31 cellular contexts compared by ENCODE assay signal in genomic region chr19:19226663-19227062, GRCh38. TPM values are rescaled to one million over a fixed set of nuclear protein-coding genes. Genes with fewer than 3 reads are reported as not detected.
DNase-seq lines count a peak whose midpoint lies in the region; ATAC-seq, FAIRE-seq and TF ChIP-seq lines count a peak whose summit lies in the region.
"Had no signal": no experiment of that assay in that cellular context is flagged by ENCODE, and none has a peak within 500 bp of the region (broad histone marks: within the 10 kb centered on the region; RNA-seq: fewer than 3 reads in every experiment).

No MANE protein-coding gene starts in this region.

- POLR2A ChIA-PET in H1 (lab: Charles Lee; ENCODE audit: partially characterized antibody), result interaction anchor here (1.5 kb wide), 1 partner anchor 17 kb away, joined by 3 read pairs; no protein-coding TSS in a partner anchor

- H3K4me2 ChIP-seq in H9 (ENCODE audit: insufficient read depth, insufficient read length, low read length) (no peak overlapping the region), H1 (ENCODE audit: insufficient read depth in 1 of 2, low read depth in 2 of 2, low read length in 2 of 2) (no peak overlapping the region), osteoblast (ENCODE audit: insufficient read depth, low read length) (no peak overlapping the region)
- H3K4me2 ChIP-seq: BLaER1 had no signal

- DNase-seq in 8988T (peak; percentile 10), H9 (peak; percentile 47), H1 (ENCODE audit: low read depth in 1 of 2, low spot score in 2 of 2) (no peak), osteoblast (ENCODE audit: insufficient read length, low spot score, missing footprints) (peak; percentile 52)
- DNase-seq: ACHN; BE2C; C1 segment of cervical spinal cord; CD4-positive, alpha-beta memory T cell; CD4-positive, CD25-positive, alpha-beta regulatory T cell; CD8-positive, alpha-beta memory T cell; COR-L47; DMS 273 treated with DMSO at 0.1 percent for 48 hours; DMS153; DMS53; DMS79; DND-41; EL; GDM1 had no signal

- no peak overlapping the region for H3K27ac Mint-ChIP-seq in H9
- H3K27ac Mint-ChIP-seq: CD4-positive, alpha-beta memory T cell; CD4-positive, CD25-positive, alpha-beta regulatory T cell had no signal

- H4K8ac ChIP-seq in H9 (replicated peaks; ENCODE audit: insufficient read length, low read depth, low read length) (no peak overlapping the region), H1 (ENCODE audit: extremely low read depth, insufficient read depth, low read length) (no peak overlapping the region; the same call in 1 of the 2 replicates)

- H2BK15ac ChIP-seq in H9 (ENCODE audit: low read depth, low read length), result no peak overlapping the region
- H2BK15ac ChIP-seq in H1 (ENCODE audit: low read length), result 0 out of 2 replicates have a peak overlapping the region, but pooled peaks have one; percentile 29

- TF ChIP-seq CTCF in H9 (conservative IDR thresholded peaks at IDR 0.05), result no peak
- TF ChIP-seq CTCF in H1 (IDR thresholded peaks at IDR 0.05; ENCODE audit: control extremely low read depth in 1 of 3, insufficient read depth in 1 of 3, low read depth in 1 of 3, low read length in 3 of 3), result no peak
- no peak for TF ChIP-seq CTCF in osteoblast (IDR thresholded peaks at IDR 0.05; ENCODE audit: extremely low read depth, low read depth, low read length)

- peaks cover 93% of the 10 kb centered on the region for H3K27me3 Mint-ChIP-seq in H9 (ENCODE audit: low read depth)

- peaks cover 0 to 3% of the 10 kb centered on the region in 2 experiments; a peak in 1 of 4 replicates for H3K4me1 Mint-ChIP-seq in H9

- H2BK5ac ChIP-seq in H9 (ENCODE audit: insufficient read length, low read length) (no peak overlapping the region), H1 (ENCODE audit: low read depth, low read length) (no peak overlapping the region)

- H4K5ac ChIP-seq in H9 (ENCODE audit: insufficient read length, low read depth, low read length) (no peak overlapping the region), H1 (ENCODE audit: insufficient read length, low read depth, low read length) (no peak overlapping the region)

- H3K4ac ChIP-seq in H9 (ENCODE audit: low read depth, low read length) (no peak overlapping the region), H1 (replicated peaks; ENCODE audit: insufficient read length, low read depth, low read length) (no peak overlapping the region)

- no peak for TF ChIP-seq RAD21 in H1 (IDR thresholded peaks at IDR 0.05 in 1 of 2, conservative IDR thresholded peaks at IDR 0.05 in 1 of 2; ENCODE audit: low read depth in 2 of 2, low read length in 2 of 2)

- no peaks in the 10 kb centered on the region for H3K79me1 ChIP-seq in H9 (ENCODE audit: insufficient read depth, low read depth, low read length, poor library complexity, severe bottlenecking)
- no peaks in the 10 kb centered on the region for H3K79me1 ChIP-seq in H1 (ENCODE audit: low read depth, low read length)

- peaks cover 0 to 9% of the 10 kb centered on the region in 2 experiments; a peak in 3 of 5 replicates for H3K9me3 Mint-ChIP-seq in H9
- H3K9me3 Mint-ChIP-seq: CD8-positive, alpha-beta memory T cell had no signal

- no peaks in the 10 kb centered on the region for H3K79me2 ChIP-seq in H9 (ENCODE audit: insufficient read depth, low read length)
- H3K79me2 ChIP-seq in H1 (ENCODE audit: control insufficient read depth in 1 of 2, insufficient read depth in 2 of 2, low read length in 2 of 2), result no peaks in the 10 kb centered on the region
- no peaks in the 10 kb centered on the region for H3K79me2 ChIP-seq in osteoblast (ENCODE audit: insufficient read depth, low read length)

- H3K27ac ChIP-seq in H9 (ENCODE audit: insufficient read length, low read depth, low read length) (no peak overlapping the region), H1 (ENCODE audit: low read depth, low read length) (no peak overlapping the region), osteoblast (ENCODE audit: low read depth, low read length) (no peak overlapping the region)
- H3K27ac ChIP-seq: 22Rv1, BLaER1 had no signal

- H3K4me1 ChIP-seq in H9 (ENCODE audit: insufficient read depth, low read length) (no peaks in the 10 kb centered on the region), H1 (replicated peaks in 1 of 4; ENCODE audit: control insufficient read depth in 3 of 4, insufficient read depth in 4 of 4, low read length in 3 of 4) (peaks cover 0 to 7% (median 3%) of the 10 kb centered on the region in 4 experiments; a peak in 4 of 7 replicates), osteoblast (ENCODE audit: insufficient read depth, low read length) (no peaks in the 10 kb centered on the region)
- H3K4me1 ChIP-seq: BE2C had no signal

- H3K9ac ChIP-seq in H9 (ENCODE audit: extremely low read depth, insufficient read length, low read length), result no peak overlapping the region
- no peak overlapping the region for H3K9ac ChIP-seq in H1 (replicated peaks in 1 of 4; ENCODE audit: extremely low read depth in 1 of 4, low read depth in 3 of 4, low read length in 3 of 4)
- H3K9ac ChIP-seq: BLaER1 had no signal

- no peaks in the 10 kb centered on the region for H3K9me3 ChIP-seq in H9 (ENCODE audit: control insufficient read depth, low read depth, low read length)
- H3K9me3 ChIP-seq in H1 (ENCODE audit: insufficient read depth in 2 of 2, low read depth in 1 of 2, low read length in 1 of 2), result peaks cover 4 to 5% of the 10 kb centered on the region in 2 experiments; a peak in 2 of 4 replicates
- H3K9me3 ChIP-seq in osteoblast (ENCODE audit: low read depth, low read length), result no peaks in the 10 kb centered on the region
- H3K9me3 ChIP-seq: BE2C, BLaER1 had no signal

- H2BK20ac ChIP-seq in H9 (ENCODE audit: low read depth, low read length, poor library complexity, severe bottlenecking) (no peak overlapping the region), H1 (ENCODE audit: low read length) (no peak overlapping the region)

- no peak for TF ChIP-seq EP300 in H1 (IDR thresholded peaks at IDR 0.05; ENCODE audit: borderline replicate concordance in 1 of 2, low read depth in 2 of 2, low read length in 2 of 2)

- no peaks in the 10 kb centered on the region for H4K20me1 ChIP-seq in H9 (ENCODE audit: control insufficient read depth, insufficient read depth, insufficient read length)
- no peaks in the 10 kb centered on the region for H4K20me1 ChIP-seq in H1 (replicated peaks in 1 of 2; ENCODE audit: control insufficient read depth in 1 of 2, insufficient read depth in 2 of 2, low read length in 2 of 2)
- H4K20me1 ChIP-seq in osteoblast (ENCODE audit: insufficient read depth, low read length), result no peaks in the 10 kb centered on the region
- H4K20me1 ChIP-seq: BLaER1 had no signal

- no peak overlapping the region for H2BK12ac ChIP-seq in H9 (ENCODE audit: insufficient read length, low read depth, low read length)
- no peak overlapping the region for H2BK12ac ChIP-seq in H1 (ENCODE audit: low read depth, low read length)

- H3K4me3 ChIP-seq in H1 (ENCODE audit: extremely low read depth in 1 of 4, insufficient read depth in 2 of 4, low read depth in 3 of 4, low read length in 4 of 4), result no peak overlapping the region
- no peak overlapping the region for H3K4me3 ChIP-seq in osteoblast (ENCODE audit: insufficient read depth, low read length)
- H3K4me3 ChIP-seq: BLaER1, GM12878 had no signal

- ATAC-seq in HG02981 (IDR thresholded peaks at IDR 0.05; ENCODE audit: unreplicated experiment), result no peak
- no peak for ATAC-seq in HG02623 (IDR thresholded peaks at IDR 0.05; ENCODE audit: unreplicated experiment)
- ATAC-seq in GM21619 (IDR thresholded peaks at IDR 0.05; ENCODE audit: unreplicated experiment), result no peak
- ATAC-seq: GM12878 had no signal

- no peak for TF ChIP-seq POLR2A in H1 (IDR thresholded peaks at IDR 0.05; ENCODE audit: control extremely low read depth in 1 of 2, low read depth in 2 of 2, low read length in 2 of 2)

- H4K91ac ChIP-seq in H9 (ENCODE audit: insufficient read length, low read depth, low read length) (no peak overlapping the region), H1 (replicated peaks; ENCODE audit: insufficient read length, low read length) (no peak overlapping the region)

- H3K18ac ChIP-seq in H9 (ENCODE audit: insufficient read length, low read depth, low read length), result no peak overlapping the region
- H3K18ac ChIP-seq in H1 (ENCODE audit: extremely low read depth, low read length), result no peak overlapping the region

- no peak for FAIRE-seq in H1 (lab: Jason Lieb, UNC)
- FAIRE-seq: A204.1, GM12878, GM12892, GM18507 had no signal

- H2AFZ ChIP-seq in H9 (ENCODE audit: low read length) (no peak overlapping the region), H1 (ENCODE audit: low read length) (no peak overlapping the region), osteoblast (ENCODE audit: low read length) (no peak overlapping the region)

- peaks cover 4% of the 10 kb centered on the region; the same call in 1 of the 2 replicates for H3K27me3 ChIP-seq in H9 (ENCODE audit: insufficient read depth, low read length)
- peaks cover 2 to 16% (median 11%) of the 10 kb centered on the region in 4 experiments for H3K27me3 ChIP-seq in H1 (replicated peaks in 1 of 4; ENCODE audit: control insufficient read depth in 3 of 4, extremely low read depth in 1 of 4, insufficient read depth in 3 of 4, low read length in 3 of 4)
- peaks cover 15% of the 10 kb centered on the region for H3K27me3 ChIP-seq in osteoblast (ENCODE audit: insufficient read depth, low read length)
- H3K27me3 ChIP-seq: BE2C had no signal

- CTCF ChIA-PET in H1 (lab: Charles Lee; ENCODE audit: partially characterized antibody), result interaction anchor here (0.6 to 2.5 kb wide), 8 partner anchors 12 to 111 kb away, joined by 3 to 8 read pairs (median 3); partner anchors contain the start of genes BORCS8 and RFXANK

- H3K14ac ChIP-seq in H9 (ENCODE audit: insufficient read depth, low read length), result no peak overlapping the region; the same call in 1 of the 2 replicates
- no peak overlapping the region for H3K14ac ChIP-seq in H1 (ENCODE audit: insufficient read length)

- no peak overlapping the region for H3T11ph ChIP-seq in H9 (ENCODE audit: low read length)

- no peaks in the 10 kb centered on the region for H3K36me3 ChIP-seq in H1 (ENCODE audit: control insufficient read depth in 2 of 4, insufficient read depth in 4 of 4, low read length in 3 of 4)
- no peaks in the 10 kb centered on the region for H3K36me3 ChIP-seq in osteoblast (ENCODE audit: insufficient read depth, low read length)
- H3K36me3 ChIP-seq: BE2C, BLaER1 had no signal

- H3K56ac ChIP-seq in H9 (ENCODE audit: insufficient read length, low read depth, low read length), result no peak overlapping the region
- no peak overlapping the region for H3K56ac ChIP-seq in H1 (replicated peaks; ENCODE audit: insufficient read length, low read depth, low read length)

- no peak overlapping the region for H3K23ac ChIP-seq in H9 (ENCODE audit: insufficient read length, low read depth, low read length)
- no peak overlapping the region for H3K23ac ChIP-seq in H1 (ENCODE audit: insufficient read length)

- H3K23me2 ChIP-seq in H9 (ENCODE audit: insufficient read length, low read depth, low read length, poor library complexity, severe bottlenecking) (no peaks in the 10 kb centered on the region), H1 (ENCODE audit: low read depth, low read length) (peaks cover 5% of the 10 kb centered on the region; the same call in 1 of the 2 replicates)

- no peak overlapping the region for H2BK120ac ChIP-seq in H9 (ENCODE audit: low read depth, low read length, poor library complexity, severe bottlenecking)
- no peak overlapping the region for H2BK120ac ChIP-seq in H1 (replicated peaks; ENCODE audit: low read depth, low read length)

- WGBS in H9 (ENCODE audit: extremely low coverage, insufficient read length, low lambda C conversion rate), result no CpG with 5 or more reads among the region's 10 CpGs
- WGBS in H1 (ENCODE audit: extremely low coverage in 1 of 2, insufficient coverage in 1 of 2, insufficient read length in 1 of 2, insufficient replicate concordance in 2 of 2, low coverage in 1 of 2, low lambda C conversion rate in 2 of 2, missing lambda C conversion rate in 1 of 2), 2 experiments, result 86% methylated on average over 10 of the region's 10 CpGs; no CpG with 5 or more reads in 1 of the 2 experiments

- no peak overlapping the region for H3K4me3 Mint-ChIP-seq in H9
- H3K4me3 Mint-ChIP-seq: CD14-positive monocyte; CD4-positive, CD25-positive, alpha-beta regulatory T cell; CD8-positive, alpha-beta memory T cell had no signal

- no peaks in the 10 kb centered on the region for H3K36me3 Mint-ChIP-seq in H9 (ENCODE audit: insufficient read depth in 1 of 3, low read depth in 3 of 3)
- H3K36me3 Mint-ChIP-seq: CD14-positive monocyte; CD4-positive, alpha-beta memory T cell; CD4-positive, CD25-positive, alpha-beta regulatory T cell; CD8-positive, alpha-beta memory T cell had no signal

- H2AK5ac ChIP-seq in H9 (ENCODE audit: insufficient read length, low read length), result no peak overlapping the region
- H2AK5ac ChIP-seq in H1 (ENCODE audit: low read depth, low read length), result no peak overlapping the region

RNA-seq across cellular contexts. Expression of gene NCAN, which starts 14.9 kb away (rescaled TPM):
- total RNA-seq in H9 (2021) (1.5 and 1.6 TPM in 2 replicates), osteoblast (under 0.01 TPM in 1 of 2 replicates, not detected in the other)
- 2.7 and 2.8 TPM in 2 replicates for total RNA-seq in H1 (2021; fragmentation: NEBNext Ultra II Directional; extraction: Animal tissue kit (Norgen Biotek cat#: 25700))
- polyA plus RNA-seq in H1 (2011; rRNA removed), result 2.7 and 3.6 TPM in 2 replicates
- polyA plus RNA-seq in H1 (2011; cell fraction: cytosol; rRNA removed), result 3.5 TPM
- polyA plus RNA-seq in H1 (2011; cell fraction: nucleus; rRNA removed), result 5.5 TPM
- 3.7 to 5.9 TPM (median 5.5 TPM) in 4 replicates for polyA plus RNA-seq in H1 (2012, experiment 1 of 2)
- 4.4 TPM for polyA plus RNA-seq in H1 (2012, experiment 2 of 2)
- 5.1 TPM for polyA plus RNA-seq in H1 (2013, experiment 1 of 2)
- polyA plus RNA-seq in H1 (2013, experiment 2 of 2), result 4.1 TPM
- 3.3 and 4.0 TPM in 2 replicates for polyA minus RNA-seq in H1 (2011; rRNA and poly(A)+ RNA removed)
- polyA minus RNA-seq in H1 (2011; cell fraction: cytosol; rRNA and poly(A)+ RNA removed), result 2.9 TPM
- polyA minus RNA-seq in H1 (2011; cell fraction: nucleus; rRNA and poly(A)+ RNA removed), result 3.4 TPM
- total RNA-seq: A673; CD4-positive, alpha-beta memory T cell; CD4-positive, CD25-positive, alpha-beta regulatory T cell; Daoy had no signal
- polyA plus RNA-seq: AG04450; CD14-positive monocyte; CD4-positive, alpha-beta memory T cell; CD4-positive, CD25-positive, alpha-beta regulatory T cell; CD8-positive, alpha-beta memory T cell had no signal

RNA-seq across cellular contexts. Expression of gene NR2C2AP, which starts 23.4 kb away (rescaled TPM):
- total RNA-seq in H9 (2021), result 30.7 and 31.7 TPM in 2 replicates
- total RNA-seq in H1 (2021; fragmentation: NEBNext Ultra II Directional; extraction: Animal tissue kit (Norgen Biotek cat#: 25700)), result 20.5 and 24.9 TPM in 2 replicates
- polyA plus RNA-seq in H1 (2011; rRNA removed), result 16.4 TPM in 2 replicates
- polyA plus RNA-seq in H1 (2011; cell fraction: cytosol; rRNA removed), result 20.5 TPM
- polyA plus RNA-seq in H1 (2011; cell fraction: nucleus; rRNA removed), result 26.2 TPM
- 18.7 to 25.9 TPM (median 23.8 TPM) in 4 replicates for polyA plus RNA-seq in H1 (2012, experiment 1 of 2)
- 27.7 TPM for polyA plus RNA-seq in H1 (2012, experiment 2 of 2)
- 13.6 TPM for polyA plus RNA-seq in H1 (2013, experiment 1 of 2)
- polyA plus RNA-seq in H1 (2013, experiment 2 of 2), result 13.5 TPM
- polyA minus RNA-seq in H1 (2011; rRNA and poly(A)+ RNA removed), result 11.5 and 12.5 TPM in 2 replicates
- 4.9 TPM for polyA minus RNA-seq in H1 (2011; cell fraction: cytosol; rRNA and poly(A)+ RNA removed)
- 7.6 TPM for polyA minus RNA-seq in H1 (2011; cell fraction: nucleus; rRNA and poly(A)+ RNA removed)
- total RNA-seq in osteoblast, result 6.2 and 6.5 TPM in 2 replicates

RNA-seq across cellular contexts. Expression of gene RFXANK, which starts 34.6 kb away (rescaled TPM):
- total RNA-seq in H9 (2021) (78.9 and 81.8 TPM in 2 replicates), osteoblast (37.4 and 47.4 TPM in 2 replicates)
- 72.9 and 77.7 TPM in 2 replicates for total RNA-seq in H1 (2021; fragmentation: NEBNext Ultra II Directional; extraction: Animal tissue kit (Norgen Biotek cat#: 25700))
- 87.5 and 105 TPM in 2 replicates for polyA plus RNA-seq in H1 (2011; rRNA removed)
- 84.1 TPM for polyA plus RNA-seq in H1 (2011; cell fraction: cytosol; rRNA removed)
- polyA plus RNA-seq in H1 (2011; cell fraction: nucleus; rRNA removed), result 140 TPM
- polyA plus RNA-seq in H1 (2012, experiment 1 of 2), result 71.3 to 123 TPM (median 104 TPM) in 4 replicates
- polyA plus RNA-seq in H1 (2012, experiment 2 of 2), result 156 TPM
- 97.6 TPM for polyA plus RNA-seq in H1 (2013, experiment 1 of 2)
- 103 TPM for polyA plus RNA-seq in H1 (2013, experiment 2 of 2)
- 29.0 and 36.8 TPM in 2 replicates for polyA minus RNA-seq in H1 (2011; rRNA and poly(A)+ RNA removed)
- 32.7 TPM for polyA minus RNA-seq in H1 (2011; cell fraction: cytosol; rRNA and poly(A)+ RNA removed)
- 47.1 TPM for polyA minus RNA-seq in H1 (2011; cell fraction: nucleus; rRNA and poly(A)+ RNA removed)

RNA-seq across cellular contexts. Expression of gene BORCS8, which starts 34.7 kb away (rescaled TPM):
- total RNA-seq in H9 (2021), result 20.4 and 21.7 TPM in 2 replicates
- 15.9 and 20.9 TPM in 2 replicates for total RNA-seq in H1 (2021; fragmentation: NEBNext Ultra II Directional; extraction: Animal tissue kit (Norgen Biotek cat#: 25700))
- polyA plus RNA-seq in H1 (2011; rRNA removed), result 15.0 and 22.9 TPM in 2 replicates
- polyA plus RNA-seq in H1 (2011; cell fraction: cytosol; rRNA removed), result 15.4 TPM
- 24.2 TPM for polyA plus RNA-seq in H1 (2011; cell fraction: nucleus; rRNA removed)
- polyA plus RNA-seq in H1 (2012, experiment 1 of 2), result 11.8 to 16.6 TPM (median 13.8 TPM) in 4 replicates
- polyA plus RNA-seq in H1 (2012, experiment 2 of 2), result 10.5 TPM
- polyA plus RNA-seq in H1 (2013, experiment 1 of 2), result 13.4 TPM
- 13.0 TPM for polyA plus RNA-seq in H1 (2013, experiment 2 of 2)
- 10.8 and 12.8 TPM in 2 replicates for polyA minus RNA-seq in H1 (2011; rRNA and poly(A)+ RNA removed)
- polyA minus RNA-seq in H1 (2011; cell fraction: cytosol; rRNA and poly(A)+ RNA removed), result 4.4 TPM
- 12.4 TPM for polyA minus RNA-seq in H1 (2011; cell fraction: nucleus; rRNA and poly(A)+ RNA removed)
- 16.2 and 17.4 TPM in 2 replicates for total RNA-seq in osteoblast

RNA-seq across cellular contexts. Expression of gene TM6SF2, which starts 46.4 kb away (rescaled TPM):
- 3.2 and 3.5 TPM in 2 replicates for total RNA-seq in H9 (2021)
- 5.3 and 6.5 TPM in 2 replicates for total RNA-seq in H1 (2021; fragmentation: NEBNext Ultra II Directional; extraction: Animal tissue kit (Norgen Biotek cat#: 25700))
- 10.1 and 12.9 TPM in 2 replicates for polyA plus RNA-seq in H1 (2011; rRNA removed)
- 7.7 TPM for polyA plus RNA-seq in H1 (2011; cell fraction: cytosol; rRNA removed)
- polyA plus RNA-seq in H1 (2011; cell fraction: nucleus; rRNA removed), result 23.1 TPM
- polyA plus RNA-seq in H1 (2012, experiment 1 of 2), result 2.8 to 9.1 TPM (median 6.3 TPM) in 4 replicates
- 5.6 TPM for polyA plus RNA-seq in H1 (2012, experiment 2 of 2)
- polyA plus RNA-seq in H1 (2013, experiment 1 of 2), result 6.5 TPM
- 5.9 TPM for polyA plus RNA-seq in H1 (2013, experiment 2 of 2)
- 3.7 TPM in 2 replicates for polyA minus RNA-seq in H1 (2011; rRNA and poly(A)+ RNA removed)
- polyA minus RNA-seq in H1 (2011; cell fraction: cytosol; rRNA and poly(A)+ RNA removed), result 2.5 TPM
- 3.7 TPM for polyA minus RNA-seq in H1 (2011; cell fraction: nucleus; rRNA and poly(A)+ RNA removed)
- total RNA-seq in osteoblast, result 0.29 and 0.36 TPM in 2 replicates
- total RNA-seq: A673; CD4-positive, alpha-beta memory T cell; CD4-positive, CD25-positive, alpha-beta regulatory T cell; CD8-positive, alpha-beta memory T cell; Daoy had no signal
- polyA plus RNA-seq: CD14-positive monocyte; CD4-positive, alpha-beta memory T cell; CD4-positive, CD25-positive, alpha-beta regulatory T cell; CD8-positive, alpha-beta memory T cell; GM12878 had no signal

Comparison
In these comparisons a context has a peak if more than half of its experiments do, and no peak if none do; other contexts are left out.
1. DNase-seq: peak in 8988T (single experiment), H9 (single experiment) and osteoblast (single experiment); none in H1 (0 of 2).